Comparison of ENCODE assay signal across 28 cellular contexts in the genomic region with DNA sequence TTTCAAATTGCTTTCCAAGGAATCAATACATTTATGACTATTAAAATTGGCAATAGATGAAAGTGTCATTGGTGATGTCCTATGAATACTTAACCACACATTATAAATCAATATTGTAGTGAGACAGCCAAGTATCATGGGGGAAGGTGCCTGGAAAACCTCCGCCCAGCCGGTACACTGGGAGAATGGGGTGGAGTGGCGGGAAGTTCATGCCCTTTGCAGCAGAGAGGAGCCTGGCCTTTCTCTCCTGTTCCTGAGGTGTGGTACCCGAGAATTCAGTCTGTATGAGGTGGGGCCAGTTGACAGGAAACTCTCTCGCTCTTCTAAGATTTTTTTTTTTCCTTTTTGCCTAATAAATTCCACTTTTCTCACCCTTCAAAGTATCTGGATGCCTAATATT.
"Had no signal": no experiment of that assay in that cellular context is flagged by ENCODE, and none has a peak within 500 bp of the region (broad histone marks: within the 10 kb centered on the region; RNA-seq: fewer than 3 reads in every experiment).

No MANE protein-coding gene starts in this region.

- FAIRE-seq: pancreas had no signal

- H3K36me3 ChIP-seq: heart right ventricle, lower lobe of right lung, pancreas, right atrium auricular region, stomach, suprapubic skin, thoracic aorta, tibial artery, vagina had no signal

- H3K36me3 Mint-ChIP-seq: naive B cell; natural killer cell; stimulated activated naive B cell treated with anti-CD40 and anti-IgM and Interleukin-4, amounts not matched to agents 10 μg/mL and 1 μg/mL and 100 μg/mL, for 72 hours; type B pancreatic cell had no signal

- DNase-seq: heart right ventricle; islet precursor cell; left ventricle myocardium superior; lower lobe of right lung; mammary epithelial cell; mesenchymal stem cell; naive B cell; natural killer cell; nucleus accumbens; pancreas; psoas muscle; stimulated activated CD4-positive, alpha-beta T cell treated with anti-CD3 and anti-CD28 coated beads, Interleukin-12 subunit alpha, Interleukin-12 subunit beta, amount 100 ng/mL, for 4 hours; stimulated activated CD4-positive, alpha-beta T cell treated with anti-CD3 and anti-CD28 coated beads, Interleukin-15, amount 100 ng/mL, for 24 hours; stimulated activated CD4-positive, alpha-beta T cell treated with anti-CD3 and anti-CD28 coated beads, Interleukin-2, amount 100 ng/mL, for 24 hours; stimulated activated CD4-positive, alpha-beta T cell treated with anti-CD3 and anti-CD28 coated beads, Interleukin-4, amount 100 ng/mL, for 1 hour; stimulated activated naive B cell treated with anti-CD40 and anti-IgM and Interleukin-4, amounts not matched to agents 10 μg/mL and 1 μg/mL and 100 μg/mL, for 72 hours; stimulated activated naive CD8-positive, alpha-beta T cell treated with anti-CD3 and anti-CD28 coated beads, Interleukin-15, Interleukin-2, amounts not matched to agents 100 U/mL and 50 U/mL, for 24 hours; stomach; tibial artery had no signal

- H3K79me2 ChIP-seq: hepatocyte had no signal

- H3K4me1 ChIP-seq: heart right ventricle, lower lobe of right lung, pancreas, psoas muscle, right atrium auricular region, stomach, suprapubic skin, tibial artery, vagina had no signal

- H3K4me1 Mint-ChIP-seq: naive B cell; natural killer cell; stimulated activated naive B cell treated with anti-CD40 and anti-IgM and Interleukin-4, amounts not matched to agents 10 μg/mL and 1 μg/mL and 100 μg/mL, for 72 hours had no signal

- H3K9me3 Mint-ChIP-seq: naive B cell; natural killer cell; stimulated activated naive B cell treated with anti-CD40 and anti-IgM and Interleukin-4, amounts not matched to agents 10 μg/mL and 1 μg/mL and 100 μg/mL, for 72 hours had no signal

- H3K4me2 ChIP-seq: hepatocyte had no signal

- H3K27me3 Mint-ChIP-seq: type B pancreatic cell had no signal

- H3K9me3 ChIP-seq: heart right ventricle, lower lobe of right lung, pancreas, psoas muscle, right atrium auricular region, stomach, suprapubic skin, thoracic aorta, tibial artery, vagina had no signal

- H3K4me3 ChIP-seq: heart right ventricle, hepatocyte, lower lobe of right lung, pancreas, psoas muscle, right atrium auricular region, skin epidermis, stomach, suprapubic skin, thoracic aorta, tibial artery, vagina had no signal

- H2AFZ ChIP-seq: hepatocyte had no signal

- ATAC-seq: heart right ventricle; left ventricle myocardium superior; lower lobe of right lung; natural killer cell; pancreas; sciatic nerve; stimulated activated naive B cell treated with anti-CD40 and anti-IgM and Interleukin-4, amounts not matched to agents 10 μg/mL and 1 μg/mL and 100 μg/mL, for 72 hours; stimulated activated naive CD8-positive, alpha-beta T cell treated with anti-CD3 and anti-CD28 coated beads, Interleukin-15, Interleukin-2, amounts not matched to agents 100 U/mL and 50 U/mL, for 24 hours had no signal

- H3K27ac Mint-ChIP-seq: naive B cell; natural killer cell; stimulated activated naive B cell treated with anti-CD40 and anti-IgM and Interleukin-4, amounts not matched to agents 10 μg/mL and 1 μg/mL and 100 μg/mL, for 72 hours; type B pancreatic cell had no signal

- H3K27me3 ChIP-seq: heart right ventricle, hepatocyte, pancreas, right atrium auricular region, stomach, tibial artery, vagina had no signal

- H3K27ac ChIP-seq: heart right ventricle, hepatocyte, lower lobe of right lung, pancreas, psoas muscle, right atrium auricular region, skin epidermis, stomach, suprapubic skin, thoracic aorta, tibial artery, vagina had no signal

- H3K4me3 Mint-ChIP-seq: naive B cell; natural killer cell; neural crest cell; stimulated activated naive B cell treated with anti-CD40 and anti-IgM and Interleukin-4, amounts not matched to agents 10 μg/mL and 1 μg/mL and 100 μg/mL, for 72 hours; type B pancreatic cell had no signal
